In the genomic region with DNA sequence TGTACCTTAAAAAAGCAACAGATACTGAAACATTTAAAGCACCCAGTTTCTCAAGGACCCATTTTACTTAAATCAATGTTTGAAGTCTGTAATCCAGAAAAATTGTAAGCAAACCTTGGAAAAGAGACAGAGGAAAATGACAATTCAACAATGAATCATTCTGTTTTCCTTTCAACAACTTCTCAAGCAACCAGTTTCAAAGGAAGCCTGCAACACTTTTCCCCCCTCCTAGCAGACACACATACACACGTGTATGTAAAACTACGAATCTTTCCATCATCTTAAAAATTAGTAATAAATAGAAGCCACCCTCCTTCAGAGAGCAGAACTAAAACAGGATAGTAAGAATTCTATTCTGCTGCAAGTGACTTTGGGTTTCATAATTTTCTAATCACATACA, we compare ENCODE assay signal across 7 cellular contexts. TPM values are rescaled to one million over a fixed set of nuclear protein-coding genes. Genes with fewer than 3 reads are reported as not detected.
DNase-seq lines count a peak whose midpoint lies in the region; ATAC-seq, FAIRE-seq and TF ChIP-seq lines count a peak whose summit lies in the region.

No MANE protein-coding gene starts in this region.

- H3K27me3 ChIP-seq in PC-3 (ENCODE audit: low read length) (no peaks in the 10 kb centered on the region), endothelial cell of umbilical vein (ENCODE audit: control insufficient read depth in 2 of 2, insufficient read depth in 2 of 2, low read length in 2 of 2) (no peaks in the 10 kb centered on the region), neuron (ENCODE audit: insufficient read depth, low read length) (no peaks in the 10 kb centered on the region)

- no peaks in the 10 kb centered on the region for H3K9me3 ChIP-seq in PC-3 (ENCODE audit: low read length)
- no peaks in the 10 kb centered on the region for H3K9me3 ChIP-seq in endothelial cell of umbilical vein (replicated peaks; ENCODE audit: control insufficient read depth, insufficient read depth, low read length)
- no peaks in the 10 kb centered on the region for H3K9me3 ChIP-seq in neuron (ENCODE audit: low read length)

- no peaks in the 10 kb centered on the region for H4K20me1 ChIP-seq in PC-3 (ENCODE audit: low read length)
- no peaks in the 10 kb centered on the region for H4K20me1 ChIP-seq in endothelial cell of umbilical vein (replicated peaks; ENCODE audit: control insufficient read depth, extremely low read depth, insufficient read depth, low read length)

- in situ Hi-C loops in GM13976 (cut with MboI; ENCODE audit: low sequenced_read_pairs, unreplicated experiment), result no loop called here

- FAIRE-seq in endothelial cell of umbilical vein (lab: Jason Lieb, UNC), result peak; percentile 81

- no peaks in the 10 kb centered on the region for H3K9me2 ChIP-seq in PC-3 (replicated peaks; ENCODE audit: low read length)

- dilution Hi-C loops in endothelial cell of umbilical vein (cut with MboI; ENCODE audit: extremely low pct_ligation_motif_present, low sequenced_read_pairs), result no loop called here

- H3K36me3 ChIP-seq in PC-3 (ENCODE audit: low read depth, low read length), result no peaks in the 10 kb centered on the region
- H3K36me3 ChIP-seq in endothelial cell of umbilical vein (ENCODE audit: control insufficient read depth in 2 of 2, extremely low read depth in 1 of 2, insufficient read depth in 2 of 2, low read length in 2 of 2), result no peaks in the 10 kb centered on the region
- H3K36me3 ChIP-seq in neuron (ENCODE audit: insufficient read depth, low read length), result no peaks in the 10 kb centered on the region

- intact Hi-C loops in PC-3 (cut with micrococcal nuclease) (loop anchor here (2.0 kb wide), 1 partner anchor 76 kb away; no protein-coding TSS in a partner anchor), endothelial cell of umbilical vein (cut with micrococcal nuclease) (loop anchor here (2.0 to 5.0 kb wide), 3 partner anchors 62 to 246 kb away; a partner anchor contains a TSS)

- H3K27ac ChIP-seq in PC-3 (ENCODE audit: low read length) (peak overlapping the region; percentile 74), endothelial cell of umbilical vein (ENCODE audit: insufficient read depth, low read depth, low read length) (peak overlapping the region; percentile 92)

- H3K79me2 ChIP-seq in PC-3 (ENCODE audit: low read length), result peaks cover 61% of the 10 kb centered on the region
- peaks cover 43% of the 10 kb centered on the region for H3K79me2 ChIP-seq in endothelial cell of umbilical vein (ENCODE audit: control insufficient read depth, insufficient read depth, low read length)

- DNase-seq in PC-3 (peak; percentile 59), endothelial cell of umbilical vein (ENCODE audit: low read depth, low spot score) (peak; percentile 78), GM13976 (ENCODE audit: low spot score) (no peak), SW 1271 (lab: John Stamatoyannopoulos, UW) (no peak)

- H3K4me3 ChIP-seq in PC-3 (ENCODE audit: low read length) (peak overlapping the region; percentile 96), endothelial cell of umbilical vein (replicated peaks in 1 of 3; ENCODE audit: insufficient read depth in 1 of 3, low read depth in 1 of 3, low read length in 3 of 3) (peak overlapping the region; percentile 84 to 98 (median 91)), neuron (ENCODE audit: low read length) (peak overlapping the region; percentile 83)

- H3K4me1 ChIP-seq in PC-3 (ENCODE audit: insufficient read depth, low read length) (peaks cover 43% of the 10 kb centered on the region), endothelial cell of umbilical vein (ENCODE audit: control insufficient read depth, extremely low read depth, insufficient read depth, low read length) (peaks cover 53% of the 10 kb centered on the region), neuron (ENCODE audit: insufficient read depth, low read length) (peaks cover 21% of the 10 kb centered on the region)

- TF ChIP-seq POLR2A in endothelial cell of umbilical vein (IDR thresholded peaks at IDR 0.05; ENCODE audit: low read depth, low read length), result no peak

- peak; percentile 4 for ATAC-seq in GM21737 (IDR thresholded peaks at IDR 0.05; ENCODE audit: unreplicated experiment)
- peak; percentile 35 for ATAC-seq in PC-3
- ATAC-seq in GM19397 (IDR thresholded peaks at IDR 0.05; ENCODE audit: unreplicated experiment), result no peak

- POLR2A ChIA-PET in PC-3 (lab: Charles Lee; ENCODE audit: unreplicated experiment) (no interaction called here), endothelial cell of umbilical vein (lab: Charles Lee) (interaction anchor here (1.2 kb wide), 1 partner anchor 33 kb away, joined by 7 read pairs; no protein-coding TSS in a partner anchor)

- H3K9me1 ChIP-seq in endothelial cell of umbilical vein (replicated peaks; ENCODE audit: control insufficient read depth, extremely low read depth, insufficient read depth, low read length), result no peaks in the 10 kb centered on the region

- TF ChIP-seq CTCF in PC-3 (conservative IDR thresholded peaks at IDR 0.05; ENCODE audit: low read depth, low read length) (no peak), endothelial cell of umbilical vein (IDR thresholded peaks at IDR 0.05; ENCODE audit: extremely low read depth in 1 of 2, insufficient read depth in 1 of 2, low read depth in 1 of 2, low read length in 2 of 2) (no peak), GM13976 (IDR thresholded peaks at IDR 0.05; ENCODE audit: borderline replicate concordance, control extremely low read depth, extremely low read depth, insufficient read depth, missing control alignments) (no peak)

- CTCF ChIA-PET in PC-3 (lab: Charles Lee), result interaction anchor here (1.5 kb wide), 1 partner anchor 33 kb away, joined by 7 read pairs; no protein-coding TSS in a partner anchor
- CTCF ChIA-PET in endothelial cell of umbilical vein (lab: Charles Lee), result interaction anchor here (0.9 to 2.3 kb wide), 9 partner anchors 12 to 255 kb away, joined by 3 to 33 read pairs (median 4); no protein-coding TSS in a partner anchor

- peaks cover 4% of the 10 kb centered on the region for H3F3A ChIP-seq in PC-3 (ENCODE audit: low read length, unreplicated experiment)

- H3K9ac ChIP-seq in PC-3 (ENCODE audit: low read length), result peak overlapping the region; percentile 94
- H3K9ac ChIP-seq in endothelial cell of umbilical vein (replicated peaks; ENCODE audit: extremely low read depth, insufficient read depth, low read length), result peak overlapping the region; percentile 98

- H2AFZ ChIP-seq in PC-3 (ENCODE audit: low read length) (peak overlapping the region; percentile 76), endothelial cell of umbilical vein (ENCODE audit: low read depth, low read length) (no peak overlapping the region), neuron (ENCODE audit: low read depth, low read length) (no peak overlapping the region)

- H3K4me2 ChIP-seq in PC-3 (ENCODE audit: low read length), result peak overlapping the region; percentile 90
- H3K4me2 ChIP-seq in endothelial cell of umbilical vein (ENCODE audit: insufficient read depth, low read length), result peak overlapping the region; percentile 80

- TSS peak; percentile 57 for BruUV-seq in PC-3 (replicated peaks; lab: Mats Ljungman, UMichigan)
- BruUV-seq in endothelial cell of umbilical vein (replicated peaks; lab: Mats Ljungman, UMichigan), result no TSS peak

TF ChIP-seq in endothelial cell of umbilical vein, 7 proteins besides CTCF, POLR2A, EP300 and RAD21:
- TF ChIP-seq FOS (IDR thresholded peaks at IDR 0.05; ENCODE audit: borderline replicate concordance, insufficient read depth, low read length) (peak; percentile 66), GATA2 (IDR thresholded peaks at IDR 0.05; ENCODE audit: insufficient read depth, insufficient read length, low read depth, low read length) (no peak), JUN (IDR thresholded peaks at IDR 0.05; ENCODE audit: borderline replicate concordance, insufficient read depth, insufficient read length, low read depth) (peak; percentile 36), MYC (IDR thresholded peaks at IDR 0.05; ENCODE audit: low read depth, low read length) (no peak)
TF ChIP-seq in endothelial cell of umbilical vein: peak in this region for 2.

RNA-seq across cellular contexts. Expression of a gene that starts 1.1 kb away (rescaled TPM):
- 24.2 and 45.2 TPM in 2 replicates for total RNA-seq in PC-3 (2014; rRNA removed)
- total RNA-seq in endothelial cell of umbilical vein, result 110 and 113 TPM in 2 replicates
- 14.1 and 14.8 TPM in 2 replicates for polyA plus RNA-seq in endothelial cell of umbilical vein
- polyA plus RNA-seq in endothelial cell of umbilical vein (2011; cell fraction: cytosol; rRNA removed), result 13.2 and 15.8 TPM in 2 replicates
- 80.7 and 124 TPM in 2 replicates for polyA plus RNA-seq in endothelial cell of umbilical vein (2011; cell fraction: nucleus; rRNA removed)
- 42.4 and 43.0 TPM in 2 replicates for polyA plus RNA-seq in endothelial cell of umbilical vein (2012)
- polyA minus RNA-seq in endothelial cell of umbilical vein, result 87.1 and 101 TPM in 2 replicates
- polyA minus RNA-seq in endothelial cell of umbilical vein (2011; cell fraction: cytosol; rRNA and poly(A)+ RNA removed), result 26.8 TPM
- 162 and 195 TPM in 2 replicates for polyA minus RNA-seq in endothelial cell of umbilical vein (2011; cell fraction: nucleus; rRNA and poly(A)+ RNA removed)

Comparison
In these comparisons a context has a peak if more than half of its experiments do, and no peak if none do; other contexts are left out.
1. DNase-seq: peak in PC-3 (single experiment) and endothelial cell of umbilical vein (single experiment); none in GM13976 (single experiment) and SW 1271 (0 of 2).
2. Peak in every context shown above with its lines, with median percentiles within 50 percentile points of each other: H3K4me3 ChIP-seq.